In the genomic region with DNA sequence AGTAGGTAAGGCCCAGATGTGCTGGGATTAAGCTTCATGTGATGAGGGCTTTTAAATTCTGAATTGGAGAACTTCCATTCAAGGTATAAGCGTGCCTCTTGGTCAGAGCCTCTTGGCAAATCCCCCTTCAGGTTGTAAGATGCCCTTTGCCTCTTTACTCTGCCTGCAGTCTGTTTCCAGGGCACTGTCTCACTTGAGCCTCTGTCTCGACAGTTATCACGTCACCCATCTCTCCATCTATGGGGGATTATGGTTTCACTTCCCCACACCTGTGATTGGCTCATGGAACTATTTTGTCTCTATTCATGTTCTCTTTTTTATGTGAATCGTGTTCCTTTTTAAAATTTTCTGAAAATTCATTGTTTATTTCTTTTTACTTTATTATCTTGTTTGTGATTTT, we compare ENCODE assay signal across 1 cellular context.
TF ChIP-seq lines count a peak whose summit lies in the region.

No MANE protein-coding gene starts in this region.

TF ChIP-seq in WTC11, 78 proteins besides CTCF, POLR2A, EP300 and RAD21 (continued from another document):
- TF ChIP-seq, protein P1, sequence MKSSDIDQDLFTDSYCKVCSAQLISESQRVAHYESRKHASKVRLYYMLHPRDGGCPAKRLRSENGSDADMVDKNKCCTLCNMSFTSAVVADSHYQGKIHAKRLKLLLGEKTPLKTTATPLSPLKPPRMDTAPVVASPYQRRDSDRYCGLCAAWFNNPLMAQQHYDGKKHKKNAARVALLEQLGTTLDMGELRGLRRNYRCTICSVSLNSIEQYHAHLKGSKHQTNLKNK (CRISPR knock-in tag; IDR thresholded peaks at IDR 0.05) = no peak
